1 cellular context compared by ENCODE assay signal in the genomic region with DNA sequence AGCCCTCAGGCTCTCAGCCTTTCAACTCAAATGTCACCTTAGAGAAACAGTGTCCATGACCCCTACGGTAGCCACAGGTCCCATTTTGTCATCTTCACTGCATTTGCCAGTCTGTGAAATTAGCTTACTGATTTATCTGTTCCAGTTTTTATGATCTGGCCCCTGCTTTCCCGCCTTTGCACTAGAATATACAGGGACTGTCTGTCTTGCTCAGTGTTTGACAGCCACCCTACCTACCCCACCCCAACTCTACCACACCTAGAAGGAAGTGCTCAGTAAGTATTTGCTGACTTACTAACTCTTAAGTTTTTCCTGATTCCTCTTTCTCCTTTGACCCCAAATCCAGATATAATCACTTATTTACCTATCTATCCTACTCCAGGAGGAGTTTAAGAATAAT.
TF ChIP-seq lines count a peak whose summit lies in the region.

No MANE protein-coding gene starts in this region.

TF ChIP-seq in WTC11, 78 proteins besides CTCF, POLR2A, EP300 and RAD21 (continued from another document):
- TF ChIP-seq, protein P1, sequence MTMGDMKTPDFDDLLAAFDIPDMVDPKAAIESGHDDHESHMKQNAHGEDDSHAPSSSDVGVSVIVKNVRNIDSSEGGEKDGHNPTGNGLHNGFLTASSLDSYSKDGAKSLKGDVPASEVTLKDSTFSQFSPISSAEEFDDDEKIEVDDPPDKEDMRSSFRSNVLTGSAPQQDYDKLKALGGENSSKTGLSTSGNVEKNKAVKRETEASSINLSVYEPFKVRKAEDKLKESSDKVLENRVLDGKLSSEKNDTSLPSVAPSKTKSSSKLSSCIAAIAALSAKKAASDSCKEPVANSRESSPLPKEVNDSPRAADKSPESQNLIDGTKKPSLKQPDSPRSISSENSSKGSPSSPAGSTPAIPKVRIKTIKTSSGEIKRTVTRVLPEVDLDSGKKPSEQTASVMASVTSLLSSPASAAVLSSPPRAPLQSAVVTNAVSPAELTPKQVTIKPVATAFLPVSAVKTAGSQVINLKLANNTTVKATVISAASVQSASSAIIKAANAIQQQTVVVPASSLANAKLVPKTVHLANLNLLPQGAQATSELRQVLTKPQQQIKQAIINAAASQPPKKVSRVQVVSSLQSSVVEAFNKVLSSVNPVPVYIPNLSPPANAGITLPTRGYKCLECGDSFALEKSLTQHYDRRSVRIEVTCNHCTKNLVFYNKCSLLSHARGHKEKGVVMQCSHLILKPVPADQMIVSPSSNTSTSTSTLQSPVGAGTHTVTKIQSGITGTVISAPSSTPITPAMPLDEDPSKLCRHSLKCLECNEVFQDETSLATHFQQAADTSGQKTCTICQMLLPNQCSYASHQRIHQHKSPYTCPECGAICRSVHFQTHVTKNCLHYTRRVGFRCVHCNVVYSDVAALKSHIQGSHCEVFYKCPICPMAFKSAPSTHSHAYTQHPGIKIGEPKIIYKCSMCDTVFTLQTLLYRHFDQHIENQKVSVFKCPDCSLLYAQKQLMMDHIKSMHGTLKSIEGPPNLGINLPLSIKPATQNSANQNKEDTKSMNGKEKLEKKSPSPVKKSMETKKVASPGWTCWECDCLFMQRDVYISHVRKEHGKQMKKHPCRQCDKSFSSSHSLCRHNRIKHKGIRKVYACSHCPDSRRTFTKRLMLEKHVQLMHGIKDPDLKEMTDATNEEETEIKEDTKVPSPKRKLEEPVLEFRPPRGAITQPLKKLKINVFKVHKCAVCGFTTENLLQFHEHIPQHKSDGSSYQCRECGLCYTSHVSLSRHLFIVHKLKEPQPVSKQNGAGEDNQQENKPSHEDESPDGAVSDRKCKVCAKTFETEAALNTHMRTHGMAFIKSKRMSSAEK (CRISPR knock-in tag; IDR thresholded peaks at IDR 0.05; ENCODE audit: borderline replicate concordance): no peak
- TF ChIP-seq IRF2 (CRISPR knock-in tag; IDR thresholded peaks at IDR 0.05; ENCODE audit: borderline replicate concordance, low read depth): no peak
- TF ChIP-seq ZNF396 (CRISPR knock-in tag; IDR thresholded peaks at IDR 0.05; ENCODE audit: borderline replicate concordance): no peak
TF ChIP-seq in WTC11: peak in this region for 0.
